Comparison of ENCODE assay signal across 29 cellular contexts in genomic region chr4:185767528-185767927, GRCh38.
"Had no signal": no experiment of that assay in that cellular context is flagged by ENCODE, and none has a peak within 500 bp of the region (broad histone marks: within the 10 kb centered on the region; RNA-seq: fewer than 3 reads in every experiment).

No MANE protein-coding gene starts in this region.

- H3K4me1 ChIP-seq: neural progenitor cell, parathyroid adenoma, psoas muscle, spleen, transverse colon had no signal

- DNase-seq: head of caudate nucleus; hypothalamus; immature natural killer cell; kidney; left colon; mesendoderm; naive B cell; natural killer cell; nephron progenitor cell; occipital lobe; psoas muscle; sigmoid colon; small intestine; spleen; stimulated activated CD4-positive, alpha-beta T cell treated with anti-CD3 and anti-CD28 coated beads, Interleukin-2, amount 100 ng/mL, for 48 hours; stimulated activated CD4-positive, alpha-beta T cell treated with anti-CD3 and anti-CD28 coated beads, Interleukin-4, amount 100 ng/mL, for 4 hours; stimulated activated CD8-positive, alpha-beta memory T cell treated with anti-CD3 and anti-CD28 coated beads, Interleukin-4, amount 100 ng/mL, for 48 hours; stimulated activated naive CD4-positive, alpha-beta T cell treated with Interleukin-2 at 50 U/mL for 16 hours; stimulated activated naive CD8-positive, alpha-beta T cell treated with anti-CD3 and anti-CD28 coated beads, Interleukin-15, amount 100 ng/mL, for 72 hours; substantia nigra; transverse colon had no signal

- H3K9me3 ChIP-seq: neutrophil, transverse colon, upper lobe of left lung had no signal

- ATAC-seq: left colon; natural killer cell; psoas muscle; stimulated activated memory B cell treated with anti-CD40 and anti-IgM and Interleukin-4, amounts not matched to agents 10 μg/mL and 1 μg/mL and 100 μg/mL, for 72 hours; stimulated activated naive CD8-positive, alpha-beta T cell treated with anti-CD3 and anti-CD28 coated beads, Interleukin-15, amount 100 ng/mL, for 72 hours had no signal

- FAIRE-seq: islet of Langerhans, kidney, small intestine, urothelium cell line had no signal

- H3K4me3 ChIP-seq: lung, neural progenitor cell, psoas muscle, sigmoid colon, spleen, transverse colon, upper lobe of left lung had no signal

- H3K27ac ChIP-seq: neural progenitor cell, neutrophil, parathyroid adenoma, psoas muscle, sigmoid colon, spleen, transverse colon, upper lobe of left lung had no signal

- H3K9ac ChIP-seq: neural progenitor cell, parathyroid adenoma had no signal

- H3K4me2 ChIP-seq: neural progenitor cell had no signal

- H2AFZ ChIP-seq: neural progenitor cell, parathyroid adenoma had no signal

- H3K27me3 ChIP-seq: neural progenitor cell, sigmoid colon, spleen, transverse colon, upper lobe of left lung had no signal

- H3K79me2 ChIP-seq: parathyroid adenoma had no signal

- H3K36me3 ChIP-seq: neural progenitor cell, neutrophil, sigmoid colon, spleen, transverse colon, upper lobe of left lung had no signal
